In genomic region chr6:168666170-168666569, GRCh38 we compare ENCODE assay signal across 21 cellular contexts.
"Had no signal": no experiment of that assay in that cellular context is flagged by ENCODE, and none has a peak within 500 bp of the region (broad histone marks: within the 10 kb centered on the region; RNA-seq: fewer than 3 reads in every experiment).

No MANE protein-coding gene starts in this region.

- ATAC-seq: activated T-cell treated with anti-CD3 and anti-CD28 coated beads, Interleukin-2, amount 50 U/mL, for 4 hours; left cardiac atrium; sciatic nerve; stimulated activated naive B cell treated with anti-CD40 and anti-IgM and Interleukin-4, amounts not matched to agents 10 μg/mL and 1 μg/mL and 100 μg/mL, for 72 hours; T-cell had no signal

- H3K27ac ChIP-seq: breast epithelium, testis, upper lobe of left lung had no signal

- H3K4me1 Mint-ChIP-seq: activated naive CD8-positive, alpha-beta T cell treated with anti-CD3 and anti-CD28 coated beads, Interleukin-2, amount 10 ng/mL, durations not matched to agents 7 days and 5 days; central memory CD8-positive, alpha-beta T cell; stimulated activated naive B cell treated with anti-CD40 and anti-IgM and Interleukin-4, amounts not matched to agents 10 μg/mL and 1 μg/mL and 100 μg/mL, for 72 hours; T-cell had no signal

- H3K4me3 ChIP-seq: breast epithelium, testis, upper lobe of left lung had no signal

- H3K36me3 Mint-ChIP-seq: activated naive CD8-positive, alpha-beta T cell treated with anti-CD3 and anti-CD28 coated beads, Interleukin-2, amount 10 ng/mL, durations not matched to agents 7 days and 5 days; stimulated activated naive B cell treated with anti-CD40 and anti-IgM and Interleukin-4, amounts not matched to agents 10 μg/mL and 1 μg/mL and 100 μg/mL, for 72 hours; T-cell had no signal

- H3K27me3 Mint-ChIP-seq: stimulated activated naive B cell treated with anti-CD40 and anti-IgM and Interleukin-4, amounts not matched to agents 10 μg/mL and 1 μg/mL and 100 μg/mL, for 72 hours had no signal

- H3K36me3 ChIP-seq: breast epithelium, upper lobe of left lung had no signal

- DNase-seq: activated naive CD4-positive, alpha-beta T cell treated with Interleukin-2 at 50 U/mL for 16 hours; activated naive CD8-positive, alpha-beta T cell treated with anti-CD3 and anti-CD28 coated beads, Interleukin-2, amount 10 ng/mL, durations not matched to agents 7 days and 5 days; activated T-cell treated with anti-CD3 and anti-CD28 coated beads, Interleukin-2, amount 50 U/mL, for 4 hours; amniotic stem cell; effector memory CD4-positive, alpha-beta T cell; foreskin fibroblast; left cardiac atrium; mesenchymal stem cell; posterior cingulate gyrus; small intestine; stimulated activated CD4-positive, alpha-beta T cell treated with anti-CD3 and anti-CD28 coated beads, Interleukin-15, amount 100 ng/mL, for 24 hours; stimulated activated CD8-positive, alpha-beta memory T cell treated with anti-CD3 and anti-CD28 coated beads, Interleukin-4, amount 100 ng/mL, for 48 hours; stimulated activated naive B cell treated with anti-CD40 and anti-IgM and Interleukin-4, amounts not matched to agents 10 μg/mL and 1 μg/mL and 100 μg/mL, for 72 hours; T-cell; testis; upper lobe of left lung had no signal

- H3K9me3 Mint-ChIP-seq: activated naive CD8-positive, alpha-beta T cell treated with anti-CD3 and anti-CD28 coated beads, Interleukin-2, amount 10 ng/mL, durations not matched to agents 7 days and 5 days; activated T-cell treated with anti-CD3 and anti-CD28 coated beads, Interleukin-2, amount 50 U/mL, for 4 hours; central memory CD8-positive, alpha-beta T cell; neural crest cell; T-cell; T-helper 2 cell treated with Interferon-gamma antibody and Interleukin-4, amounts not matched to agents 5 μg/mL and 100 μg/mL, for 36 hours had no signal

- H3K4me1 ChIP-seq: breast epithelium, testis, upper lobe of left lung had no signal

- H3K27ac Mint-ChIP-seq: activated naive CD8-positive, alpha-beta T cell treated with anti-CD3 and anti-CD28 coated beads, Interleukin-2, amount 10 ng/mL, durations not matched to agents 7 days and 5 days; stimulated activated naive B cell treated with anti-CD40 and anti-IgM and Interleukin-4, amounts not matched to agents 10 μg/mL and 1 μg/mL and 100 μg/mL, for 72 hours; T-cell; T-helper 2 cell treated with Interferon-gamma antibody and Interleukin-4, amounts not matched to agents 5 μg/mL and 100 μg/mL, for 36 hours had no signal

- H3K9me3 ChIP-seq: breast epithelium, testis, upper lobe of left lung had no signal

- H3K4me3 Mint-ChIP-seq: activated naive CD8-positive, alpha-beta T cell treated with anti-CD3 and anti-CD28 coated beads, Interleukin-2, amount 10 ng/mL, durations not matched to agents 7 days and 5 days; activated T-cell treated with anti-CD3 and anti-CD28 coated beads, Interleukin-2, amount 50 U/mL, for 4 hours; central memory CD8-positive, alpha-beta T cell; neural crest cell; stimulated activated naive B cell treated with anti-CD40 and anti-IgM and Interleukin-4, amounts not matched to agents 10 μg/mL and 1 μg/mL and 100 μg/mL, for 72 hours; T-cell; T-helper 2 cell treated with Interferon-gamma antibody and Interleukin-4, amounts not matched to agents 5 μg/mL and 100 μg/mL, for 36 hours had no signal

- H3K27me3 ChIP-seq: breast epithelium, testis, upper lobe of left lung had no signal
